ENCODE assay signal across 13 cellular contexts in genomic region chr17:50203086-50203485, GRCh38. TPM values are rescaled to one million over a fixed set of nuclear protein-coding genes. Genes with fewer than 3 reads are reported as not detected.
DNase-seq lines count a peak whose midpoint lies in the region; ATAC-seq and TF ChIP-seq lines count a peak whose summit lies in the region.
"Had no signal": no experiment of that assay in that cellular context is flagged by ENCODE, and none has a peak within 500 bp of the region (broad histone marks: within the 10 kb centered on the region; RNA-seq: fewer than 3 reads in every experiment).

No MANE protein-coding gene starts in this region.

- no peaks in the 10 kb centered on the region for H3K9me3 ChIP-seq in Peyer's patch
- no peaks in the 10 kb centered on the region for H3K9me3 ChIP-seq in skeletal muscle satellite cell (replicated peaks; ENCODE audit: low read length)

- no peaks in the 10 kb centered on the region for H3K36me3 ChIP-seq in Peyer's patch
- H3K36me3 ChIP-seq in skeletal muscle satellite cell (ENCODE audit: insufficient read depth, low read length), result peaks cover 21% of the 10 kb centered on the region

- H3K4me1 ChIP-seq in Peyer's patch (peaks cover 0 to 37% (median 6%) of the 10 kb centered on the region in 4 donors), skeletal muscle satellite cell (ENCODE audit: control insufficient read depth, insufficient read depth, low read length) (peaks cover 70% of the 10 kb centered on the region)

- no peak for ATAC-seq in HG03442 (IDR thresholded peaks at IDR 0.05; ENCODE audit: unreplicated experiment)
- ATAC-seq in HG03280 (IDR thresholded peaks at IDR 0.05; ENCODE audit: unreplicated experiment), result no peak

- peak overlapping the region in 3 of 4 donors; percentile 17 to 64 (median 34) for H3K27ac ChIP-seq in Peyer's patch

- peak overlapping the region; percentile 48 for H3K4me2 ChIP-seq in skeletal muscle satellite cell (ENCODE audit: low read length)

- DNase-seq in AG20443 (ENCODE audit: low spot score) (peak; percentile 74), Peyer's patch (peak in 1 of 3 donors; percentile 46), foreskin fibroblast (peak; percentile 73 to 82), NCI-H82 treated with DMSO at 0.1 percent for 48 hours (lab: John Stamatoyannopoulos, UW; ENCODE audit: unreplicated experiment) (no peak)
- no peak for DNase-seq in effector CD8-positive, alpha-beta T cell (lab: John Stamatoyannopoulos, UW)
- DNase-seq: anterior cingulate cortex; NCI-H1436 treated with DMSO at 0.1 percent for 48 hours; NCI-H82; nucleus accumbens; stimulated activated CD4-positive, alpha-beta T cell treated with anti-CD3 and anti-CD28 coated beads, Interleukin-1b, Interleukin-23, amount 100 ng/mL, for 48 hours had no signal

- H3K4me3 ChIP-seq in Peyer's patch (no peak overlapping the region), foreskin fibroblast (ENCODE audit: low read depth in 1 of 2, low read length in 2 of 2) (peak overlapping the region; percentile 22 to 99), skeletal muscle satellite cell (ENCODE audit: low read length) (no peak overlapping the region)

- TF ChIP-seq CTCF in Peyer's patch (IDR thresholded peaks at IDR 0.05) (no peak), foreskin fibroblast (IDR thresholded peaks at IDR 0.05; ENCODE audit: low read depth, low read length) (no peak)

- peak overlapping the region; percentile 49 for H3K9ac ChIP-seq in skeletal muscle satellite cell (ENCODE audit: low read depth, low read length)

- TF ChIP-seq POLR2A in Peyer's patch (IDR thresholded peaks at IDR 0.05), result no peak

- H3K27me3 ChIP-seq in Peyer's patch, result peaks cover 0 to 3% of the 10 kb centered on the region in 2 donors
- no peaks in the 10 kb centered on the region for H3K27me3 ChIP-seq in skeletal muscle satellite cell (ENCODE audit: control insufficient read depth, insufficient read depth, low read length)

RNA-seq across cellular contexts. Expression of gene COL1A1, which starts 1.7 kb away (rescaled TPM):
- total RNA-seq in Peyer's patch, result 100 to 1,000 TPM in 1 of 4 donors, 10 to 100 TPM in 3; 11.3 to 287 (median 31.9) TPM
- total RNA-seq in skeletal muscle satellite cell (2012; rRNA removed), result 1,202 and 1,869 TPM in 2 replicates

RNA-seq across cellular contexts. Expression of gene SGCA, which starts 37.3 kb away (rescaled TPM):
- total RNA-seq in Peyer's patch, result 1 to 10 TPM in 3 of 4 donors, not detected in 1; 2.9 to 3.5 (median 3.5) TPM
- total RNA-seq in skeletal muscle satellite cell (2012; rRNA removed), result 2.5 and 15.7 TPM in 2 replicates

RNA-seq across cellular contexts. Expression of gene PPP1R9B, which starts 52.6 kb away (rescaled TPM):
- total RNA-seq in Peyer's patch, result 10 to 100 TPM; 18.0 to 40.4 (median 32.9) TPM
- total RNA-seq in skeletal muscle satellite cell (2012; rRNA removed), result 29.2 and 29.5 TPM in 2 replicates

Comparison
In these comparisons a context has a peak if more than half of its experiments do, and no peak if none do; other contexts are left out.
1. DNase-seq: peak in AG20443 (single experiment) and foreskin fibroblast (2 of 2); none in NCI-H82 treated with DMSO at 0.1 percent for 48 hours (single experiment) and effector CD8-positive, alpha-beta T cell (single experiment).
2. H3K4me3 ChIP-seq: peak in foreskin fibroblast (2 of 2); none in Peyer's patch (0 of 4) and skeletal muscle satellite cell (single experiment).